Comparison of ENCODE assay signal across 1 cellular context in genomic region chr12:57735198-57735855, GRCh38.
TF ChIP-seq lines count a peak whose summit lies in the region.

No MANE protein-coding gene starts in this region.

TF ChIP-seq in IMR-90, 13 proteins besides CTCF, POLR2A, EP300 and RAD21:
- TF ChIP-seq SMC3 (IDR thresholded peaks at IDR 0.05; ENCODE audit: low read depth, low read length) = no peak
- no peak for TF ChIP-seq USF2 (IDR thresholded peaks at IDR 0.05; ENCODE audit: low read depth, low read length)
- no peak for TF ChIP-seq MXI1 (IDR thresholded peaks at IDR 0.05; ENCODE audit: borderline replicate concordance, low read depth, low read length)
- no peak for TF ChIP-seq NFE2L2 (IDR thresholded peaks at IDR 0.05; ENCODE audit: low read depth, low read length)
- TF ChIP-seq BHLHE40 (IDR thresholded peaks at IDR 0.05; ENCODE audit: low read depth, low read length) = no peak
- no peak for TF ChIP-seq CHD1 (IDR thresholded peaks at IDR 0.05; ENCODE audit: low read depth, low read length)
- no peak for TF ChIP-seq ELK1 (IDR thresholded peaks at IDR 0.05; ENCODE audit: borderline replicate concordance, low read depth, low read length)
- no peak for TF ChIP-seq FOS (IDR thresholded peaks at IDR 0.05; ENCODE audit: low read depth, low read length)
- TF ChIP-seq CEBPB (IDR thresholded peaks at IDR 0.05; ENCODE audit: low read depth, low read length) = no peak
- TF ChIP-seq MAFK (IDR thresholded peaks at IDR 0.05; ENCODE audit: low read depth, low read length) = no peak
- no peak for TF ChIP-seq MAZ (IDR thresholded peaks at IDR 0.05; ENCODE audit: borderline replicate concordance, low read depth, low read length)
- no peak for TF ChIP-seq RFX5 (IDR thresholded peaks at IDR 0.05; ENCODE audit: low read depth, low read length)
- no peak for TF ChIP-seq RCOR1 (IDR thresholded peaks at IDR 0.05; ENCODE audit: insufficient replicate concordance, low read length)
TF ChIP-seq in IMR-90: peak in this region for 0.
